In genomic region chr22:40178417-40179409, GRCh38 we compare ENCODE assay signal across 2 cellular contexts.
TF ChIP-seq lines count a peak whose summit lies in the region.

No MANE protein-coding gene starts in this region.

TF ChIP-seq in HEK293, 187 proteins besides CTCF, POLR2A, EP300 and RAD21 (continued from another document and continues in another):
- TF ChIP-seq PRDM10 (tag by site-specific recombination; IDR thresholded peaks at IDR 0.05), result peak; percentile 88
- TF ChIP-seq ZBTB21 (tag by site-specific recombination; IDR thresholded peaks at IDR 0.05), result peak; percentile 41; the same call in 1 of the 2 replicates
- TF ChIP-seq KLF16 (tag by site-specific recombination; IDR thresholded peaks at IDR 0.05), result peak; percentile 75
- TF ChIP-seq ZBTB20 (tag by site-specific recombination; IDR thresholded peaks at IDR 0.05), result 0 out of 2 replicates have a peak, but pooled peaks have one; percentile 21
- 0 out of 2 replicates have a peak, but pooled peaks have one; percentile 12 for TF ChIP-seq ZNF558 (tag by site-specific recombination; IDR thresholded peaks at IDR 0.05)
- TF ChIP-seq GLIS1 (tag by site-specific recombination; IDR thresholded peaks at IDR 0.05), result peak; percentile 34; the same call in 1 of the 2 replicates
- no peak for TF ChIP-seq ZSCAN4 (tag by site-specific recombination; IDR thresholded peaks at IDR 0.05)
- TF ChIP-seq ZNF629 (tag by site-specific recombination; IDR thresholded peaks at IDR 0.05), result peak; percentile 80
- TF ChIP-seq FEZF1 (tag by site-specific recombination; IDR thresholded peaks at IDR 0.05), result peak; percentile 84
- TF ChIP-seq KLF17 (tag by site-specific recombination; IDR thresholded peaks at IDR 0.05), result 0 out of 2 replicates have a peak, but pooled peaks have one; percentile 33
- TF ChIP-seq ZNF155 (tag by site-specific recombination; IDR thresholded peaks at IDR 0.05), result no peak
- 0 out of 2 replicates have a peak, but pooled peaks have one; percentile 37 for TF ChIP-seq KLF8 (tag by site-specific recombination; IDR thresholded peaks at IDR 0.05)
- 0 out of 2 replicates have a peak, but pooled peaks have one; percentile 37 for TF ChIP-seq ZNF501 (tag by site-specific recombination; IDR thresholded peaks at IDR 0.05)
- peak; percentile 63; the same call in 1 of the 2 replicates for TF ChIP-seq ZEB2 (tag by site-specific recombination; IDR thresholded peaks at IDR 0.05)
- peak; percentile 44; the same call in 1 of the 2 replicates for TF ChIP-seq GLIS2 (tag by site-specific recombination; IDR thresholded peaks at IDR 0.05)
- peak; percentile 24; the same call in 1 of the 2 replicates for TF ChIP-seq OSR2 (tag by site-specific recombination; IDR thresholded peaks at IDR 0.05)
- 0 out of 2 replicates have a peak, but pooled peaks have one; percentile 26 for TF ChIP-seq ZNF561 (tag by site-specific recombination; IDR thresholded peaks at IDR 0.05; ENCODE audit: borderline replicate concordance)
- peak; percentile 86 for TF ChIP-seq ATF2 (tag by site-specific recombination; IDR thresholded peaks at IDR 0.05; ENCODE audit: low read depth)
- no peak for TF ChIP-seq ZFP37 (tag by site-specific recombination; IDR thresholded peaks at IDR 0.05)
- peak; percentile 33; the same call in 1 of the 2 replicates for TF ChIP-seq KLF1 (tag by site-specific recombination; IDR thresholded peaks at IDR 0.05)
- TF ChIP-seq ZNF398 (tag by site-specific recombination; IDR thresholded peaks at IDR 0.05), result peak; percentile 95

TF ChIP-seq in K562, 482 proteins besides CTCF, POLR2A, EP300 and RAD21 (continued from another document):
- TF ChIP-seq NRF1 (conservative IDR thresholded peaks at IDR 0.05 in 1 of 2, IDR thresholded peaks at IDR 0.05 in 1 of 2) (peak in 1 of 2 experiments; percentile 12; a peak in 1 of 4 replicates), SRF (CRISPR knock-in tag; IDR thresholded peaks at IDR 0.05) (0 out of 4 replicates have a peak, but pooled peaks of 1 of the 2 experiments have one; percentile 11), KDM1A (IDR thresholded peaks at IDR 0.05) (peak in 1 of 2 experiments; percentile 60; a peak in 1 of 4 replicates), ATF7 (IDR thresholded peaks at IDR 0.05) (peak; percentile 73), MLLT1 (IDR thresholded peaks at IDR 0.05) (peak in 1 of 2 experiments; percentile 20; a peak in 1 of 4 replicates), EP400 (IDR thresholded peaks at IDR 0.05) (peak; percentile 28; the same call in 1 of the 2 replicates), PRDM10 (IDR thresholded peaks at IDR 0.05; ENCODE audit: partially characterized antibody) (peak; percentile 62), TBP (optimal IDR thresholded peaks at IDR 0.05; ENCODE audit: low read depth, low read length) (peak; percentile 35), SUPT5H (IDR thresholded peaks at IDR 0.05) (no peak), HDAC8 (tag; IDR thresholded peaks at IDR 0.05) (no peak), ZNF589 (CRISPR knock-in tag; IDR thresholded peaks at IDR 0.05; ENCODE audit: low read depth) (peak; percentile 10; the same call in 1 of the 2 replicates), RBFOX2 (IDR thresholded peaks at IDR 0.05; ENCODE audit: low read depth, low read length) (peak; percentile 57), ATF3 (IDR thresholded peaks at IDR 0.05) (peak; percentile 60), ATF3 (CRISPR knock-in tag; conservative IDR thresholded peaks at IDR 0.05) (no peak), SOX6 (IDR thresholded peaks at IDR 0.05) (peak; percentile 11; the same call in 1 of the 2 replicates), ZC3H8 (IDR thresholded peaks at IDR 0.05) (no peak), POLR2AphosphoS5 (IDR thresholded peaks at IDR 0.05; ENCODE audit: control insufficient read depth, insufficient read depth, low read depth, low read length) (peak; percentile 24; the same call in 1 of the 2 replicates), ZBTB9 (CRISPR knock-in tag; IDR thresholded peaks at IDR 0.05) (no peak), KDM4B (IDR thresholded peaks at IDR 0.05; ENCODE audit: borderline replicate concordance in 2 of 2, low read depth in 1 of 2) (no peak)
